Comparison of ENCODE assay signal across 13 cellular contexts in genomic region chr16:89020068-89020924, GRCh38. TPM values are rescaled to one million over a fixed set of nuclear protein-coding genes. Genes with fewer than 3 reads are reported as not detected.
DNase-seq lines count a peak whose midpoint lies in the region; ATAC-seq and FAIRE-seq lines count a peak whose summit lies in the region.
"Had no signal": no experiment of that assay in that cellular context is flagged by ENCODE, and none has a peak within 500 bp of the region (broad histone marks: within the 10 kb centered on the region; RNA-seq: fewer than 3 reads in every experiment).

No MANE protein-coding gene starts in this region.

- intact Hi-C loops in naive thymus-derived CD4-positive, alpha-beta T cell (cut with micrococcal nuclease): no loop called here

- FAIRE-seq in GM19239 (lab: Jason Lieb, UNC): peak; percentile 68

- no peak overlapping the region for H3K27ac ChIP-seq in naive thymus-derived CD4-positive, alpha-beta T cell (ENCODE audit: low read depth, low read length)
- H3K27ac ChIP-seq: PC-9 had no signal

- H3K36me3 Mint-ChIP-seq in T-helper 2 cell treated with Interferon-gamma antibody and Interleukin-4, amounts not matched to agents 5 μg/mL and 100 μg/mL, for 36 hours (ENCODE audit: low read depth): no peaks in the 10 kb centered on the region
- peaks cover 0 to 4% (median 0%) of the 10 kb centered on the region in 5 donors for H3K36me3 Mint-ChIP-seq in naive thymus-derived CD4-positive, alpha-beta T cell
- H3K36me3 Mint-ChIP-seq: WTC11 had no signal

- no peaks in the 10 kb centered on the region for H3K9me3 ChIP-seq in naive thymus-derived CD4-positive, alpha-beta T cell (ENCODE audit: control insufficient read depth in 2 of 3, low read length in 3 of 3)

- peaks cover 10% of the 10 kb centered on the region for H3K9me3 Mint-ChIP-seq in T-helper 2 cell treated with Interferon-gamma antibody and Interleukin-4, amounts not matched to agents 5 μg/mL and 100 μg/mL, for 36 hours
- peaks cover 0 to 22% (median 2%) of the 10 kb centered on the region in 11 donors for H3K9me3 Mint-ChIP-seq in naive thymus-derived CD4-positive, alpha-beta T cell

- CTCF ChIA-PET in naive thymus-derived CD4-positive, alpha-beta T cell (lab: Charles Lee): no interaction called here

- no peak overlapping the region for H3K27ac Mint-ChIP-seq in T-helper 2 cell treated with Interferon-gamma antibody and Interleukin-4, amounts not matched to agents 5 μg/mL and 100 μg/mL, for 36 hours
- peak overlapping the region in 1 of 9 donors; percentile 55 for H3K27ac Mint-ChIP-seq in naive thymus-derived CD4-positive, alpha-beta T cell
- H3K27ac Mint-ChIP-seq: WTC11 had no signal

- no peaks in the 10 kb centered on the region for H3K27me3 ChIP-seq in naive thymus-derived CD4-positive, alpha-beta T cell (ENCODE audit: control insufficient read depth in 2 of 2, insufficient read depth in 2 of 2, low read length in 2 of 2)

- H3K4me1 ChIP-seq in naive thymus-derived CD4-positive, alpha-beta T cell (ENCODE audit: control insufficient read depth in 2 of 2, insufficient read depth in 2 of 2, low read length in 2 of 2): peaks cover 0 to 5% of the 10 kb centered on the region in 2 donors

- H3K27me3 Mint-ChIP-seq in T-helper 2 cell treated with Interferon-gamma antibody and Interleukin-4, amounts not matched to agents 5 μg/mL and 100 μg/mL, for 36 hours (ENCODE audit: low read depth): no peaks in the 10 kb centered on the region
- peaks cover 0 to 5% (median 0%) of the 10 kb centered on the region in 5 donors for H3K27me3 Mint-ChIP-seq in naive thymus-derived CD4-positive, alpha-beta T cell

- peak; percentile 22 for ATAC-seq in naive thymus-derived CD4-positive, alpha-beta T cell
- no peak for ATAC-seq in HG03139 (IDR thresholded peaks at IDR 0.05; ENCODE audit: unreplicated experiment)
- ATAC-seq: WTC11 had no signal

- H3K36me3 ChIP-seq in naive thymus-derived CD4-positive, alpha-beta T cell (ENCODE audit: control insufficient read depth in 2 of 3, insufficient read depth in 3 of 3, low read length in 3 of 3): no peaks in the 10 kb centered on the region

- no peak overlapping the region for H3K4me3 ChIP-seq in naive thymus-derived CD4-positive, alpha-beta T cell (ENCODE audit: low read length)
- H3K4me3 ChIP-seq: PC-9 had no signal

- H3K4me1 Mint-ChIP-seq in T-helper 2 cell treated with Interferon-gamma antibody and Interleukin-4, amounts not matched to agents 5 μg/mL and 100 μg/mL, for 36 hours (ENCODE audit: low read depth): peaks cover 10% of the 10 kb centered on the region
- peaks cover 0 to 16% (median 0%) of the 10 kb centered on the region in 7 donors for H3K4me1 Mint-ChIP-seq in naive thymus-derived CD4-positive, alpha-beta T cell

- DNase-seq in activated CD4-positive, alpha-beta T cell treated with anti-CD3 and anti-CD28 coated beads for 48 hours: peak; percentile 37
- DNase-seq in activated CD4-positive, alpha-beta T cell treated with anti-CD3 and anti-CD28 coated beads for 1 hour: no peak
- DNase-seq in GM19239 (ENCODE audit: insufficient read length, low spot score) (peak; percentile 67), ecto neural progenitor cell (ENCODE audit: low spot score) (no peak), kidney tubule cell (ENCODE audit: low spot score) (no peak)
- peak; percentile 51 for DNase-seq in T-helper 2 cell treated with Interferon-gamma antibody and Interleukin-4, amounts not matched to agents 5 μg/mL and 100 μg/mL, for 36 hours (ENCODE audit: low spot score)
- DNase-seq in naive thymus-derived CD4-positive, alpha-beta T cell: peak in 1 of 9 donors; percentile 31
- DNase-seq: anterior cingulate cortex; NCI-H1048; PC-9; stimulated activated CD8-positive, alpha-beta memory T cell treated with anti-CD3 and anti-CD28 coated beads, Interleukin-4, amount 100 ng/mL, for 48 hours had no signal

- POLR2A ChIA-PET in naive thymus-derived CD4-positive, alpha-beta T cell (lab: Charles Lee): interaction anchor here (0.6 kb wide), 1 partner anchor 608 kb away, joined by 4 read pairs; no protein-coding TSS in a partner anchor

- H3K4me3 Mint-ChIP-seq in T-helper 2 cell treated with Interferon-gamma antibody and Interleukin-4, amounts not matched to agents 5 μg/mL and 100 μg/mL, for 36 hours: no peak overlapping the region
- H3K4me3 Mint-ChIP-seq in naive thymus-derived CD4-positive, alpha-beta T cell: no peak overlapping the region
- H3K4me3 Mint-ChIP-seq: WTC11 had no signal

RNA-seq across cellular contexts. Expression of gene CBFA2T3, which starts 43.3 kb away (rescaled TPM):
- total RNA-seq in naive thymus-derived CD4-positive, alpha-beta T cell: 10 to 100 TPM in 1 of 5 experiments, 1 to 10 TPM in 1, under 1 TPM in 2, not detected in 1; 0.14 to 25.2 (median 3.2) TPM
- under 1 TPM; 0.17 to 0.26 TPM for polyA plus RNA-seq in naive thymus-derived CD4-positive, alpha-beta T cell

Comparison
In these comparisons a context has a peak if more than half of its experiments do, and no peak if none do; other contexts are left out.
1. DNase-seq: peak in activated CD4-positive, alpha-beta T cell treated with anti-CD3 and anti-CD28 coated beads for 48 hours (single experiment), GM19239 (single experiment) and T-helper 2 cell treated with Interferon-gamma antibody and Interleukin-4, amounts not matched to agents 5 μg/mL and 100 μg/mL, for 36 hours (single experiment); none in activated CD4-positive, alpha-beta T cell treated with anti-CD3 and anti-CD28 coated beads for 1 hour (single experiment), ecto neural progenitor cell (single experiment) and kidney tubule cell (single experiment).